In genomic region chr1:75985827-75986226, GRCh38 we compare ENCODE assay signal across 1 cellular context.
TF ChIP-seq lines count a peak whose summit lies in the region.

No MANE protein-coding gene starts in this region.

TF ChIP-seq in GM12878, 131 proteins besides CTCF, POLR2A, EP300 and RAD21 (continued from another document):
- 0 out of 2 replicates have a peak, but pooled peaks have one; percentile 35 for TF ChIP-seq REST (IDR thresholded peaks at IDR 0.05; ENCODE audit: low read depth, low read length)
- no peak for TF ChIP-seq RELA (IDR thresholded peaks at IDR 0.05; ENCODE audit: borderline replicate concordance, partially characterized antibody)
- no peak for TF ChIP-seq SIX5 (IDR thresholded peaks at IDR 0.05; ENCODE audit: low read depth, low read length, severe bottlenecking)
- no peak for TF ChIP-seq ZNF622 (IDR thresholded peaks at IDR 0.05)
- TF ChIP-seq RCOR1 (conservative IDR thresholded peaks at IDR 0.05; ENCODE audit: low read depth, low read length) = 0 out of 2 replicates have a peak, but pooled peaks have one; percentile 47
- no peak for TF ChIP-seq CHD1 (IDR thresholded peaks at IDR 0.05; ENCODE audit: low read depth, low read length)
- TF ChIP-seq PRDM15 (CRISPR knock-in tag; IDR thresholded peaks at IDR 0.05) = no peak
- peak; percentile 57; the same call in 1 of the 2 replicates for TF ChIP-seq CBFB (IDR thresholded peaks at IDR 0.05; ENCODE audit: low read depth)
- peak; percentile 99 for TF ChIP-seq MEF2B (IDR thresholded peaks at IDR 0.05; ENCODE audit: partially characterized antibody, poor library complexity, severe bottlenecking)
- TF ChIP-seq LARP7 (IDR thresholded peaks at IDR 0.05) = no peak
- TF ChIP-seq IRF3 (IDR thresholded peaks at IDR 0.05) = no peak
- no peak for TF ChIP-seq MYC (IDR thresholded peaks at IDR 0.05; ENCODE audit: insufficient read depth, insufficient read length, insufficient replicate concordance, low read length, severe bottlenecking)
- TF ChIP-seq BACH1 (IDR thresholded peaks at IDR 0.05; ENCODE audit: borderline replicate concordance) = no peak; the same call in 1 of the 2 replicates
- TF ChIP-seq EED (IDR thresholded peaks at IDR 0.05; ENCODE audit: low read depth) = peak; percentile 91
TF ChIP-seq in GM12878: peak in this region for 43.
